9 cellular contexts compared by ENCODE assay signal in genomic region chr11:111925953-111926352, GRCh38. TPM values are rescaled to one million over a fixed set of nuclear protein-coding genes. Genes with fewer than 3 reads are reported as not detected.
A peak's percentile ranks its signal among the peaks of the same experiment; 100 is the strongest.
DNase-seq lines count a peak whose midpoint lies in the region; ATAC-seq, FAIRE-seq and TF ChIP-seq lines count a peak whose summit lies in the region.
"Had no signal": no experiment of that assay in that cellular context is flagged by ENCODE, and none has a peak within 500 bp of the region (broad histone marks: within the 10 kb centered on the region; RNA-seq: fewer than 3 reads in every experiment).

No MANE protein-coding gene starts in this region.

- CTCF ChIA-PET in activated B cell treated with CpG ODN at 0.5 μM for 24 hours (lab: Charles Lee) = interaction anchor here (1.1 to 1.6 kb wide), 6 partner anchors 11 to 161 kb away, joined by 3 to 12 read pairs (median 4); partner anchors contain the start of genes SDHD and TIMM8B

- H3K4me1 Mint-ChIP-seq in activated B cell treated with CpG ODN at 0.5 μM for 24 hours = peaks cover 17% of the 10 kb centered on the region

- intact Hi-C loops in activated B cell treated with CpG ODN at 0.5 μM for 24 hours (cut with micrococcal nuclease) (loop anchor here (1.0 to 10.0 kb wide), 4 partner anchors 47 to 1389 kb away; partner anchors contain the start of genes CFAP68, FDXACB1, PPP2R1B and PTS), testis (cut with DNase I; ENCODE audit: low total_unique reads) (no loop called here)

- peak overlapping the region; percentile 70 for H3K27ac ChIP-seq in HL-60 (replicated peaks)
- no peak overlapping the region for H3K27ac ChIP-seq in iPS-18a (ENCODE audit: low read length)
- H3K27ac ChIP-seq in small intestine (ENCODE audit: low read depth in 1 of 2, low read length in 1 of 2) = peak overlapping the region; percentile 82 to 87
- peak overlapping the region in 1 of 2 donors; percentile 87 for H3K27ac ChIP-seq in testis

- DNase-seq in HL-60 (ENCODE audit: low read depth in 1 of 2, low spot score in 1 of 2) (no peak), activated B cell treated with CpG ODN at 0.5 μM for 24 hours (no peak), small intestine (no peak), testis (no peak), DMS153 treated with DMSO at 0.1 percent for 48 hours (lab: John Stamatoyannopoulos, UW; ENCODE audit: unreplicated experiment) (no peak)
- DNase-seq: NCI-H446 treated with DMSO at 0.1 percent for 48 hours had no signal

- POLR2A ChIA-PET in activated B cell treated with CpG ODN at 0.5 μM for 24 hours (lab: Charles Lee) = interaction anchor here (0.9 to 2.1 kb wide), 14 partner anchors 10 to 1497 kb away, joined by 3 to 20 read pairs (median 6); partner anchors contain the start of genes ALG9, CFAP68, DLAT and PIH1D2

- no peaks in the 10 kb centered on the region for H3K36me3 ChIP-seq in iPS-18a (ENCODE audit: control insufficient read depth, low read depth, low read length)
- H3K36me3 ChIP-seq in small intestine (ENCODE audit: control insufficient read depth in 2 of 2, insufficient read depth in 2 of 2, low read length in 2 of 2) = no peaks in the 10 kb centered on the region
- H3K36me3 ChIP-seq in testis (ENCODE audit: low read depth, missing control alignments) = no peaks in the 10 kb centered on the region

- TF ChIP-seq CTCF in HL-60 (IDR thresholded peaks at IDR 0.05; ENCODE audit: insufficient read depth, low read length) (no peak), activated B cell treated with CpG ODN at 0.5 μM for 24 hours (IDR thresholded peaks at IDR 0.05) (no peak), testis (IDR thresholded peaks at IDR 0.05) (no peak)

- H3K27me3 ChIP-seq in HL-60 (ENCODE audit: insufficient read depth, poor library complexity, severe bottlenecking) (no peaks in the 10 kb centered on the region), iPS-18a (ENCODE audit: control insufficient read depth, insufficient read depth, low read length) (no peaks in the 10 kb centered on the region), small intestine (ENCODE audit: control insufficient read depth in 2 of 2, insufficient read depth in 2 of 2, low read length in 2 of 2) (no peaks in the 10 kb centered on the region), testis (no peaks in the 10 kb centered on the region)

- peak overlapping the region; percentile 70 for H3K9ac ChIP-seq in iPS-18a (ENCODE audit: low read length)

- H3K9me3 ChIP-seq in iPS-18a (ENCODE audit: control insufficient read depth, low read depth, low read length) = no peaks in the 10 kb centered on the region
- no peaks in the 10 kb centered on the region for H3K9me3 ChIP-seq in small intestine (ENCODE audit: control insufficient read depth, low read depth)
- no peaks in the 10 kb centered on the region for H3K9me3 ChIP-seq in testis

- peak overlapping the region; percentile 19 for H3K4me3 Mint-ChIP-seq in activated B cell treated with CpG ODN at 0.5 μM for 24 hours

- TF ChIP-seq POLR2A in testis (IDR thresholded peaks at IDR 0.05) = no peak

- WGBS in small intestine, 3 donors = 95 to 98% (median 97%) methylated on average over 16 of the region's 16 CpGs
- 75 to 77% methylated on average over 16 of the region's 16 CpGs for WGBS in testis, 2 donors

- no peak for FAIRE-seq in small intestine (lab: Jason Lieb, UNC)

- H3K27ac Mint-ChIP-seq in activated B cell treated with CpG ODN at 0.5 μM for 24 hours = peak overlapping the region; percentile 90

- no peaks in the 10 kb centered on the region for H3K9me3 Mint-ChIP-seq in activated B cell treated with CpG ODN at 0.5 μM for 24 hours

- H3K36me3 Mint-ChIP-seq in activated B cell treated with CpG ODN at 0.5 μM for 24 hours (ENCODE audit: low read depth) = no peaks in the 10 kb centered on the region

- H3K4me1 ChIP-seq in iPS-18a (ENCODE audit: control insufficient read depth, low read depth, low read length) = peaks cover 7% of the 10 kb centered on the region
- H3K4me1 ChIP-seq in small intestine (ENCODE audit: control insufficient read depth in 2 of 2, insufficient read depth in 1 of 2, low read depth in 1 of 2, low read length in 1 of 2) = peaks cover 3 to 7% of the 10 kb centered on the region in 2 donors
- H3K4me1 ChIP-seq in testis = peaks cover 13% of the 10 kb centered on the region

- ATAC-seq in activated B cell treated with CpG ODN at 0.5 μM for 24 hours (ENCODE audit: low read depth) = no peak
- no peak for ATAC-seq in HG03135 (IDR thresholded peaks at IDR 0.05; ENCODE audit: unreplicated experiment)
- ATAC-seq in GM21390 (IDR thresholded peaks at IDR 0.05; ENCODE audit: unreplicated experiment) = no peak

- H3K27me3 Mint-ChIP-seq in activated B cell treated with CpG ODN at 0.5 μM for 24 hours = peaks cover 1% of the 10 kb centered on the region

- H3K4me3 ChIP-seq in HL-60 (replicated peaks; ENCODE audit: insufficient read depth, low read length) (no peak overlapping the region), iPS-18a (ENCODE audit: low read length) (peak overlapping the region; percentile 67), small intestine (ENCODE audit: low read depth in 1 of 2, low read length in 2 of 2) (no peak overlapping the region), testis (peak overlapping the region in 1 of 2 donors; percentile 52)

RNA-seq across cellular contexts. Expression of gene C11orf52, which starts 7.2 kb away (rescaled TPM):
- not detected in 2 replicates for total RNA-seq in activated B cell treated with CpG ODN at 0.5 μM for 24 hours
- polyA plus RNA-seq in small intestine = 10 to 100 TPM; 10.3 to 33.5 (median 30.0) TPM
- 1 to 10 TPM; 1.4 to 2.0 TPM for total RNA-seq in testis
- 1.6 TPM for polyA plus RNA-seq in testis (ENCODE audit: insufficient read depth, low read depth, low replicate concordance)

RNA-seq across cellular contexts. Expression of gene DIXDC1, which starts 11.2 kb away (rescaled TPM):
- total RNA-seq in activated B cell treated with CpG ODN at 0.5 μM for 24 hours = 0.20 and 1.0 TPM in 2 replicates
- 1 to 10 TPM; 1.3 to 9.7 (median 2.2) TPM for polyA plus RNA-seq in small intestine
- 10 to 100 TPM; 21.8 to 26.6 TPM for total RNA-seq in testis
- 49.5 TPM for polyA plus RNA-seq in testis (ENCODE audit: insufficient read depth, low read depth, low replicate concordance)

RNA-seq across cellular contexts. Expression of gene HSPB2, which starts 13.4 kb away (rescaled TPM):
- not detected in 2 replicates for total RNA-seq in activated B cell treated with CpG ODN at 0.5 μM for 24 hours
- polyA plus RNA-seq in small intestine = 1 to 10 TPM in 2 of 3 donors, not detected in 1; 3.0 to 4.3 TPM
- not detected for total RNA-seq in testis
- 6.0 TPM for polyA plus RNA-seq in testis (ENCODE audit: insufficient read depth, low read depth, low replicate concordance)

RNA-seq across cellular contexts. Expression of gene CRYAB, which starts 14.4 kb away (rescaled TPM):
- total RNA-seq in activated B cell treated with CpG ODN at 0.5 μM for 24 hours (not detected in 2 replicates), testis (10 to 100 TPM; 18.4 to 20.6 TPM)
- polyA plus RNA-seq in small intestine (100 to 1,000 TPM in 1 of 3 donors, 10 to 100 TPM in 2; 15.4 to 260 (median 74.6) TPM), testis (ENCODE audit: insufficient read depth, low read depth, low replicate concordance) (116 TPM)

RNA-seq across cellular contexts. Expression of gene CFAP68, which starts 46.6 kb away (rescaled TPM):
- total RNA-seq in activated B cell treated with CpG ODN at 0.5 μM for 24 hours = 11.6 and 13.7 TPM in 2 replicates
- polyA plus RNA-seq in small intestine = 10 to 100 TPM; 21.2 to 27.7 (median 27.3) TPM
- 10 to 100 TPM; 62.7 to 68.5 TPM for total RNA-seq in testis
- 103 TPM for polyA plus RNA-seq in testis (ENCODE audit: insufficient read depth, low read depth, low replicate concordance)

Comparison
In these comparisons a context has a peak if more than half of its experiments do, and no peak if none do; other contexts are left out.
1. RNA of gene DIXDC1, which starts 11.2 kb away (total RNA-seq): 21.8 to 26.6 TPM in testis; 0.20 to 1.0 TPM in activated B cell treated with CpG ODN at 0.5 μM for 24 hours; every median in the first group is over 10 times any median in the second.